Comparison of ENCODE assay signal across 11 cellular contexts in genomic region chr14:68380304-68380840, GRCh38.
DNase-seq lines count a peak whose midpoint lies in the region; ATAC-seq and TF ChIP-seq lines count a peak whose summit lies in the region.
"Had no signal": no experiment of that assay in that cellular context is flagged by ENCODE, and none has a peak within 500 bp of the region (broad histone marks: within the 10 kb centered on the region; RNA-seq: fewer than 3 reads in every experiment).

No MANE protein-coding gene starts in this region.

- DNase-seq in GM06990 (ENCODE audit: extremely low read depth, insufficient read length) = peak; percentile 60
- DNase-seq in IMR-90 = no peak
- DNase-seq in mesothelial cell of epicardium (ENCODE audit: low spot score in 2 of 2, unreplicated experiment in 2 of 2) = no peak
- no peak for DNase-seq in NK-92 treated with Interleukin-12 subunit alpha and Interleukin-12 subunit beta, amount 100 ng/mL, for 24 hours (lab: John Stamatoyannopoulos, UW)
- DNase-seq in stimulated activated CD4-positive, alpha-beta T cell treated with anti-CD3 and anti-CD28 coated beads, Interleukin-15, amount 100 ng/mL, for 24 hours = no peak
- DNase-seq: GF-D8 had no signal

- H2AFZ ChIP-seq in IMR-90 (replicated peaks; ENCODE audit: low read length, poor library complexity) = no peak overlapping the region

- no peak overlapping the region for H3K9ac ChIP-seq in IMR-90 (ENCODE audit: low read depth, low read length)

- dilution Hi-C loops in IMR-90 (cut with HindIII; ENCODE audit: low sequenced_read_pairs, unreplicated experiment) = no loop called here

- H3K36me3 ChIP-seq in GM06990 (ENCODE audit: control insufficient read depth, insufficient read depth, low read length) (no peaks in the 10 kb centered on the region), IMR-90 (ENCODE audit: control insufficient read depth, insufficient read depth, low read length) (no peaks in the 10 kb centered on the region)

- no CpG with 5 or more reads among the region's 1 CpG for WGBS in IMR-90 (ENCODE audit: extremely low coverage in 2 of 2, insufficient read length in 1 of 2), 2 experiments

- intact Hi-C loops in IMR-90 (cut with micrococcal nuclease) = no loop called here

- POLR2A ChIA-PET in IMR-90 (lab: Charles Lee; ENCODE audit: unreplicated experiment) = no interaction called here

- no peak overlapping the region for H2AK5ac ChIP-seq in IMR-90 (ENCODE audit: low read depth, low read length)

- H3K4me1 ChIP-seq in IMR-90 (ENCODE audit: control insufficient read depth, insufficient read depth, low read length) = peaks cover 11% of the 10 kb centered on the region

- ATAC-seq in GM21447 (IDR thresholded peaks at IDR 0.05; ENCODE audit: unreplicated experiment) = peak; percentile 73
- ATAC-seq in IMR-90 (ENCODE audit: low read depth) = no peak
- no peak for ATAC-seq in HG03571 (IDR thresholded peaks at IDR 0.05; ENCODE audit: unreplicated experiment)
- ATAC-seq in HG03025 (IDR thresholded peaks at IDR 0.05; ENCODE audit: low FRiP score, unreplicated experiment) = no peak
- ATAC-seq: HepG2 had no signal

- no peak overlapping the region for H3K27ac ChIP-seq in IMR-90 (ENCODE audit: insufficient read depth, low read length)
- H3K27ac ChIP-seq: SK-N-MC had no signal

- peak overlapping the region; percentile 24 for H2BK5ac ChIP-seq in IMR-90 (ENCODE audit: low read depth, low read length, poor library complexity, severe bottlenecking)

- H2AK9ac ChIP-seq in IMR-90 (replicated peaks; ENCODE audit: low read depth, low read length, poor library complexity) = no peak overlapping the region

- H2BK120ac ChIP-seq in IMR-90 (ENCODE audit: low read depth, low read length) = peak overlapping the region; percentile 14; the same call in 1 of the 2 replicates

- H3K9me3 Mint-ChIP-seq in mesothelial cell of epicardium = no peaks in the 10 kb centered on the region

- H3K27ac Mint-ChIP-seq in mesothelial cell of epicardium = peak overlapping the region; percentile 64

- no peak for TF ChIP-seq POLR2A in IMR-90 (IDR thresholded peaks at IDR 0.05; ENCODE audit: low read depth, low read length)

- peak overlapping the region; percentile 33; the same call in 1 of the 2 replicates for H3K14ac ChIP-seq in IMR-90 (replicated peaks; ENCODE audit: low read depth, low read length)

- H3K27me3 ChIP-seq in GM06990 (replicated peaks; ENCODE audit: control insufficient read depth, insufficient read depth, low read length) = no peaks in the 10 kb centered on the region
- no peaks in the 10 kb centered on the region for H3K27me3 ChIP-seq in IMR-90 (ENCODE audit: control insufficient read depth, insufficient read depth, low read length)

- no peak overlapping the region for H3K23ac ChIP-seq in IMR-90 (ENCODE audit: low read depth, low read length)

- TF ChIP-seq CTCF in GM06990 (IDR thresholded peaks at IDR 0.05; ENCODE audit: insufficient read depth, low read length, poor library complexity, severe bottlenecking) = no peak
- no peak for TF ChIP-seq CTCF in IMR-90 (conservative IDR thresholded peaks at IDR 0.05; ENCODE audit: low read depth, low read length)
- no peak for TF ChIP-seq CTCF in mesothelial cell of epicardium (IDR thresholded peaks at IDR 0.05; ENCODE audit: unreplicated experiment)

- H2BK15ac ChIP-seq in IMR-90 (ENCODE audit: low read depth, low read length) = peak overlapping the region; percentile 42; the same call in 2 of the 3 replicates

- CTCF ChIA-PET in IMR-90 (lab: Yijun Ruan, JAX) = no interaction called here

- no peak for TF ChIP-seq RAD21 in IMR-90 (IDR thresholded peaks at IDR 0.05; ENCODE audit: low read length)

- H4K8ac ChIP-seq in IMR-90 (ENCODE audit: low read depth in 2 of 2, low read length in 2 of 2) = peak overlapping the region in 1 of 2 experiments; percentile 68; a peak in 2 of 4 replicates

- H3K4me3 ChIP-seq in GM06990 (replicated peaks; ENCODE audit: low read depth, low read length) (no peak overlapping the region), IMR-90 (ENCODE audit: insufficient read depth, low read depth, low read length) (no peak overlapping the region)
- H3K4me3 ChIP-seq: SK-N-MC had no signal

- H2BK20ac ChIP-seq in IMR-90 (ENCODE audit: low read depth, low read length) = peak overlapping the region; percentile 50

- peaks cover 55% of the 10 kb centered on the region for H3K4me1 Mint-ChIP-seq in mesothelial cell of epicardium

- H4K91ac ChIP-seq in IMR-90 (ENCODE audit: insufficient read depth, low read depth, low read length) = peak overlapping the region; percentile 11

- in situ Hi-C loops in IMR-90 (cut with MboI; ENCODE audit: low sequenced_read_pairs) = no loop called here

- H3K56ac ChIP-seq in IMR-90 (ENCODE audit: extremely low read depth, insufficient read depth, low read length) = no peak overlapping the region

- H3K79me1 ChIP-seq in IMR-90 (ENCODE audit: low read depth in 1 of 2, low read length in 2 of 2) = no peaks in the 10 kb centered on the region

- H4K20me1 ChIP-seq in IMR-90 (ENCODE audit: insufficient read depth, low read length) = no peaks in the 10 kb centered on the region

- H4K5ac ChIP-seq in IMR-90 (ENCODE audit: low read depth, low read length) = no peak overlapping the region

- H3K4me2 ChIP-seq in IMR-90 (ENCODE audit: low read depth, low read length) = no peak overlapping the region

- H3K4me3 Mint-ChIP-seq in mesothelial cell of epicardium = no peak overlapping the region

- no peak overlapping the region; the same call in 1 of the 2 replicates for H3K4ac ChIP-seq in IMR-90 (ENCODE audit: low read depth, low read length)

- H3K9me3 ChIP-seq in IMR-90 (ENCODE audit: control insufficient read depth, insufficient read depth, low read length) = no peaks in the 10 kb centered on the region

- peaks cover 6% of the 10 kb centered on the region for H3K9me1 ChIP-seq in IMR-90 (ENCODE audit: insufficient read depth, low read length)

- no peaks in the 10 kb centered on the region for H3K36me3 Mint-ChIP-seq in mesothelial cell of epicardium

- BruUV-seq in IMR-90 (replicated peaks; lab: Mats Ljungman, UMichigan) = no TSS peak

- H3K18ac ChIP-seq in IMR-90 (ENCODE audit: low read depth, low read length) = peak overlapping the region; percentile 15; the same call in 1 of the 2 replicates

- H3K27me3 Mint-ChIP-seq in mesothelial cell of epicardium (ENCODE audit: low read depth) = no peaks in the 10 kb centered on the region

TF ChIP-seq in IMR-90, 13 proteins besides CTCF, POLR2A, EP300 and RAD21:
- no peak for TF ChIP-seq MAFK (IDR thresholded peaks at IDR 0.05; ENCODE audit: low read depth, low read length)
- TF ChIP-seq MXI1 (IDR thresholded peaks at IDR 0.05; ENCODE audit: borderline replicate concordance, low read depth, low read length) = no peak
- no peak for TF ChIP-seq NFE2L2 (IDR thresholded peaks at IDR 0.05; ENCODE audit: low read depth, low read length)
- no peak for TF ChIP-seq ELK1 (IDR thresholded peaks at IDR 0.05; ENCODE audit: borderline replicate concordance, low read depth, low read length)
- TF ChIP-seq BHLHE40 (IDR thresholded peaks at IDR 0.05; ENCODE audit: low read depth, low read length) = no peak
- no peak for TF ChIP-seq USF2 (IDR thresholded peaks at IDR 0.05; ENCODE audit: low read depth, low read length)
- no peak for TF ChIP-seq SMC3 (IDR thresholded peaks at IDR 0.05; ENCODE audit: low read depth, low read length)
- no peak for TF ChIP-seq CHD1 (IDR thresholded peaks at IDR 0.05; ENCODE audit: low read depth, low read length)
- no peak for TF ChIP-seq MAZ (IDR thresholded peaks at IDR 0.05; ENCODE audit: borderline replicate concordance, low read depth, low read length)
- no peak for TF ChIP-seq CEBPB (IDR thresholded peaks at IDR 0.05; ENCODE audit: low read depth, low read length)
- no peak for TF ChIP-seq RFX5 (IDR thresholded peaks at IDR 0.05; ENCODE audit: low read depth, low read length)
- TF ChIP-seq FOS (IDR thresholded peaks at IDR 0.05; ENCODE audit: low read depth, low read length) = no peak
- no peak for TF ChIP-seq RCOR1 (IDR thresholded peaks at IDR 0.05; ENCODE audit: insufficient replicate concordance, low read length)
